In the genomic region with DNA sequence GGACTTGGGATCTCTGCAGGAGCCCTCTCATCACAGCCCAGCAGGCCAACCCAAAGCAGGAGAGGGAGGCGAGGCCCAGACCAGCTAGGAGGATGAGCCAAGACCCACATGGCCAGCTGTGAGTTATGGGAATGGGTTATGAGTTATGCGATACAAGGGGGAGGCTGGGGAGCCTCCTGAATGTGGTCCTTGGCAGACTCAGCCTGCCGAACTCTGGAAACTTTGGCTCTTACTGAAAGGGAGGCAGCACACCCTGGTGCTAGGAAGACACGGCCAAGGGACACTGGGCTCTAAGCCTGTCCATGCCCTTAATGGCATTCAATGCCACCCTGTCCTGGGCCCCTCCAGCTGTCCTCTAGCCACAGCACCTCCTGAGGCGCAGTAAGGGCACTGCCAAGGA, we compare ENCODE assay signal across 16 cellular contexts. TPM values are rescaled to one million over a fixed set of nuclear protein-coding genes. Genes with fewer than 3 reads are reported as not detected.
DNase-seq lines count a peak whose midpoint lies in the region; ATAC-seq and TF ChIP-seq lines count a peak whose summit lies in the region.
"Had no signal": no experiment of that assay in that cellular context is flagged by ENCODE, and none has a peak within 500 bp of the region (broad histone marks: within the 10 kb centered on the region; RNA-seq: fewer than 3 reads in every experiment).

No MANE protein-coding gene starts in this region.

- H3K27me3 ChIP-seq in SJCRH30, result no peaks in the 10 kb centered on the region
- H3K27me3 ChIP-seq in left lung, result no peaks in the 10 kb centered on the region
- H3K27me3 ChIP-seq in psoas muscle (ENCODE audit: insufficient read depth in 3 of 3, low read length in 2 of 3), result peaks cover 0 to 31% (median 0%) of the 10 kb centered on the region in 3 donors

- no peaks in the 10 kb centered on the region for H3K9me3 Mint-ChIP-seq in activated naive CD4-positive, alpha-beta T cell treated with anti-CD3 and anti-CD28 coated beads for 36 hours
- peaks cover 2% of the 10 kb centered on the region for H3K9me3 Mint-ChIP-seq in glutamatergic neuron (ENCODE audit: unreplicated experiment)

- H3K4me3 Mint-ChIP-seq in activated naive CD4-positive, alpha-beta T cell treated with anti-CD3 and anti-CD28 coated beads for 36 hours, result no peak overlapping the region
- H3K4me3 Mint-ChIP-seq in glutamatergic neuron (ENCODE audit: unreplicated experiment), result no peak overlapping the region
- H3K4me3 Mint-ChIP-seq: B cell; CD4-positive, CD25-positive, alpha-beta regulatory T cell had no signal

- peak; percentile 14 for DNase-seq in D341Med (ENCODE audit: low spot score)
- DNase-seq in SJCRH30, result peak; percentile 70 to 72
- no peak for DNase-seq in left lung
- DNase-seq in psoas muscle, result no peak
- DNase-seq in activated naive CD4-positive, alpha-beta T cell treated with anti-CD3 and anti-CD28 coated beads for 36 hours, result no peak
- DNase-seq in glutamatergic neuron, result no peak
- no peak for DNase-seq in NCI-H526 (lab: John Stamatoyannopoulos, UW)
- DNase-seq: Caco-2; CD4-positive, CD25-positive, alpha-beta regulatory T cell; NCI-H1105 treated with DMSO at 0.1 percent for 48 hours; NCI-H187; NCI-H345; NCI-H526 treated with DMSO at 0.1 percent for 48 hours; RPMI8226 had no signal

- no peaks in the 10 kb centered on the region for H3K27me3 Mint-ChIP-seq in activated naive CD4-positive, alpha-beta T cell treated with anti-CD3 and anti-CD28 coated beads for 36 hours (ENCODE audit: low read depth)
- peaks cover 3% of the 10 kb centered on the region for H3K27me3 Mint-ChIP-seq in glutamatergic neuron (ENCODE audit: unreplicated experiment)
- H3K27me3 Mint-ChIP-seq: B cell had no signal

- no peak for TF ChIP-seq CTCF in left lung (IDR thresholded peaks at IDR 0.05)
- TF ChIP-seq CTCF in psoas muscle (IDR thresholded peaks at IDR 0.05), result no peak
- no peak for TF ChIP-seq CTCF in glutamatergic neuron (IDR thresholded peaks at IDR 0.05; ENCODE audit: partially characterized antibody, unreplicated experiment)

- intact Hi-C loops in left lung (cut with DNase I), result loop anchor here (5.0 to 10.0 kb wide), 2 partner anchors 205 to 208 kb away; no protein-coding TSS in a partner anchor
- intact Hi-C loops in psoas muscle (cut with DNase I), result no loop called here
- intact Hi-C loops in activated naive CD4-positive, alpha-beta T cell treated with anti-CD3 and anti-CD28 coated beads for 36 hours (cut with micrococcal nuclease), result loop anchor here (10.0 kb wide), 1 partner anchor 405 kb away; no protein-coding TSS in a partner anchor

- WGBS in psoas muscle, 3 donors, result 32 to 58% (median 41%) methylated on average over 4 to 5 of the region's 5 CpGs

- H3K36me3 Mint-ChIP-seq in activated naive CD4-positive, alpha-beta T cell treated with anti-CD3 and anti-CD28 coated beads for 36 hours (ENCODE audit: low read depth), result no peaks in the 10 kb centered on the region
- no peaks in the 10 kb centered on the region for H3K36me3 Mint-ChIP-seq in glutamatergic neuron (ENCODE audit: unreplicated experiment)
- H3K36me3 Mint-ChIP-seq: CD4-positive, CD25-positive, alpha-beta regulatory T cell had no signal

- H3K27ac ChIP-seq in SJCRH30 (peak overlapping the region; percentile 95), left lung (no peak overlapping the region), psoas muscle (no peak overlapping the region)

- CTCF ChIA-PET in activated naive CD4-positive, alpha-beta T cell treated with anti-CD3 and anti-CD28 coated beads for 36 hours (lab: Charles Lee), result no interaction called here

- H3K4me1 ChIP-seq in SJCRH30 (peaks cover 26% of the 10 kb centered on the region), left lung (no peaks in the 10 kb centered on the region), psoas muscle (no peaks in the 10 kb centered on the region)
- H3K4me1 ChIP-seq: Caco-2, HAP-1 had no signal

- H3K36me3 ChIP-seq in SJCRH30 (no peaks in the 10 kb centered on the region), left lung (no peaks in the 10 kb centered on the region), psoas muscle (ENCODE audit: insufficient read depth in 1 of 2, low read depth in 1 of 2) (no peaks in the 10 kb centered on the region)
- H3K36me3 ChIP-seq: HAP-1 had no signal

- H3K9me3 ChIP-seq in SJCRH30 (replicated peaks) (no peaks in the 10 kb centered on the region), left lung (no peaks in the 10 kb centered on the region), psoas muscle (no peaks in the 10 kb centered on the region)
- H3K9me3 ChIP-seq: Caco-2, HAP-1 had no signal

- no peak overlapping the region for H3K27ac Mint-ChIP-seq in activated naive CD4-positive, alpha-beta T cell treated with anti-CD3 and anti-CD28 coated beads for 36 hours
- no peak overlapping the region for H3K27ac Mint-ChIP-seq in glutamatergic neuron (ENCODE audit: unreplicated experiment)
- H3K27ac Mint-ChIP-seq: B cell; CD4-positive, CD25-positive, alpha-beta regulatory T cell had no signal

- no peak overlapping the region for H3K4me3 ChIP-seq in SJCRH30
- no peak overlapping the region for H3K4me3 ChIP-seq in left lung
- no peak overlapping the region for H3K4me3 ChIP-seq in psoas muscle
- H3K4me3 ChIP-seq: HAP-1 had no signal

- peak; percentile 48 for ATAC-seq in left lung
- peak in 3 of 4 donors; percentile 30 to 56 (median 40) for ATAC-seq in psoas muscle

- H3K4me1 Mint-ChIP-seq in activated naive CD4-positive, alpha-beta T cell treated with anti-CD3 and anti-CD28 coated beads for 36 hours (ENCODE audit: low read depth), result no peaks in the 10 kb centered on the region
- H3K4me1 Mint-ChIP-seq in glutamatergic neuron (ENCODE audit: low read depth, unreplicated experiment), result peaks cover 2% of the 10 kb centered on the region
- H3K4me1 Mint-ChIP-seq: CD4-positive, CD25-positive, alpha-beta regulatory T cell had no signal

RNA-seq across cellular contexts. Expression of a gene that starts 7.7 kb away (rescaled TPM):
- total RNA-seq in SJCRH30 (2014; rRNA removed; shearing (Covaris generic)), result 24.0 and 28.0 TPM in 2 replicates
- total RNA-seq in left lung (10 to 100 TPM; 25.3 to 26.2 TPM), psoas muscle (1 to 10 TPM; 1.3 to 2.9 (median 1.8) TPM), glutamatergic neuron (ENCODE audit: unreplicated experiment) (270 TPM)
- polyA plus RNA-seq in psoas muscle, result 1 to 10 TPM in 1 of 3 donors, under 1 TPM in 2; 0.70 to 1.8 (median 0.73) TPM
- total RNA-seq in activated naive CD4-positive, alpha-beta T cell treated with anti-CD3 and anti-CD28 coated beads for 36 hours, result 1 to 10 TPM; 3.4 to 3.8 TPM

RNA-seq across cellular contexts. Expression of a gene that starts 25.4 kb away (rescaled TPM):
- 20.1 and 20.2 TPM in 2 replicates for total RNA-seq in SJCRH30 (2014; rRNA removed; shearing (Covaris generic))
- total RNA-seq in left lung, result 10 to 100 TPM; 15.8 to 17.6 TPM
- total RNA-seq in psoas muscle, result 1 to 10 TPM; 2.4 to 4.3 (median 4.2) TPM
- 1 to 10 TPM; 1.2 to 8.7 (median 2.7) TPM for polyA plus RNA-seq in psoas muscle
- 1 to 10 TPM; 6.3 to 6.7 TPM for total RNA-seq in activated naive CD4-positive, alpha-beta T cell treated with anti-CD3 and anti-CD28 coated beads for 36 hours
- total RNA-seq in glutamatergic neuron (ENCODE audit: unreplicated experiment), result 31.6 TPM

Comparison
In these comparisons a context has a peak if more than half of its experiments do, and no peak if none do; other contexts are left out.
1. DNase-seq: peak in D341Med (single experiment) and SJCRH30 (2 of 2); none in left lung (0 of 2), psoas muscle (0 of 2), activated naive CD4-positive, alpha-beta T cell treated with anti-CD3 and anti-CD28 coated beads for 36 hours (single experiment), glutamatergic neuron (single experiment) and NCI-H526 (0 of 2).
2. intact Hi-C loops: an anchor here in left lung (5.0 to 10.0 kb wide) and activated naive CD4-positive, alpha-beta T cell treated with anti-CD3 and anti-CD28 coated beads for 36 hours (10.0 kb wide); none called in psoas muscle.